7 cellular contexts compared by ENCODE assay signal in the genomic region with DNA sequence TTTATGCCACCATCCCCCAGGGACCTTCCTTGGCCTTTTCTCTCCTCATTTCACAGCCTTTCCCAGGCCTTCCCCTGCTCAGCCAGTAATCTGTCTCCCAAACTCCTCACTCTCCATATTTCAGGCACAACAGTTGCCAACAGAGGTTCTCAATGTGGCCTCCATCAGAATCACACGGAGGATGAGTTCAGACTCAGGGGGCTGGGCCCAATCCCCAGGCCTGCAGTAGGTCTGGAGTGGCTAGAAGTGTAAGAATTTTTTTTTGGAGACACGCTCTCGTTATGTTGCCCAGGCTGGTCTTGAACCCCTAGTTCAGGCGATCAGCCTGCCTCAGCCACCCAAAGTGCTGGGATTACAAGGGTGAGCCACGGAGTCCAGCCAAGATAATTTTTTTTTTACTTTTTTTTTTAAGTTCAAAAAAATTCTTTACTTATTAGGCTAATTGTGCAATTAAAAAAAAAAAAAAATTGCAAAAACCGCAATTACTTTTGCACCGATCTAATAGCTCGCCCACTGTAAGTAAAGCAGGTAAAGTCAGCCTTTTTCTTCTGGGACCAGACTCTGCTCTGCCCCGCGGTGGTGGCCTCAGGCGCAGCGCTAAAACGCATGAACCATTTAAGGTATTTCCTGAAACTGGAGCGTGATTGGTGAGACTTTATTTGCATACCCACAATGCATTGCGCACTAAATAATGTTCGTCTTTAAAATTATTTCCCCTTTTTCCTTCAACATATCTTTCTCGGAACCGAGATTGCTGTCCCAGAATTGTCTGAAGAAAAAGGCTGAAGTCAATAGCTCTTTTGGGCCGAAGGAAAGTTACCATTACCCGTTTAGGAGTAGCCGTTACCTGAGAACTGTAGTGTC. TPM values are rescaled to one million over a fixed set of nuclear protein-coding genes. Genes with fewer than 3 reads are reported as not detected.
DNase-seq lines count a peak whose midpoint lies in the region; ATAC-seq and TF ChIP-seq lines count a peak whose summit lies in the region.

No MANE protein-coding gene starts in this region.

- peak overlapping the region; percentile 100 for H3K27ac Mint-ChIP-seq in brain

- peaks cover 38% of the 10 kb centered on the region for H3K4me1 Mint-ChIP-seq in brain

- H3K36me3 Mint-ChIP-seq in brain = no peaks in the 10 kb centered on the region

- no peaks in the 10 kb centered on the region for H3K27me3 ChIP-seq in sigmoid colon

- no peaks in the 10 kb centered on the region for H3K9me3 ChIP-seq in sigmoid colon

- H3K36me3 ChIP-seq in sigmoid colon = no peaks in the 10 kb centered on the region

- H3K4me3 Mint-ChIP-seq in brain = peak overlapping the region; percentile 88 to 94 (median 90)

- peak; percentile 55 for ATAC-seq in GM18511 (IDR thresholded peaks at IDR 0.05; ENCODE audit: unreplicated experiment)
- ATAC-seq in HG03095 (IDR thresholded peaks at IDR 0.05; ENCODE audit: unreplicated experiment) = peak; percentile 41

- peak in 2 of 4 donors; percentile 32 to 68 for TF ChIP-seq EP300 in sigmoid colon (IDR thresholded peaks at IDR 0.05)

- peaks cover 0 to 4% (median 0%) of the 10 kb centered on the region in 5 experiments for H3K9me3 Mint-ChIP-seq in brain

- TF ChIP-seq POLR2A in sigmoid colon (IDR thresholded peaks at IDR 0.05) = no peak

- H3K4me3 ChIP-seq in sigmoid colon = peak overlapping the region in 3 of 4 donors; percentile 61 to 74 (median 65)

- peaks cover 0 to 7% (median 0%) of the 10 kb centered on the region in 4 donors for H3K4me1 ChIP-seq in sigmoid colon

- peak; percentile 94 for DNase-seq in NCI-H2107 treated with DMSO at 0.1 percent for 48 hours (lab: John Stamatoyannopoulos, UW; ENCODE audit: unreplicated experiment)
- DNase-seq in UCSD-AML1 (lab: John Stamatoyannopoulos, UW; ENCODE audit: unreplicated experiment) = peak; percentile 89
- peak; percentile 89 for DNase-seq in iPS DF 4.7 (ENCODE audit: extremely low read depth, low spot score)
- peak; percentile 97 for DNase-seq in sigmoid colon

- intact Hi-C loops in sigmoid colon (cut with DNase I) = loop anchor here (2.0 to 5.0 kb wide), 4 partner anchors 70 to 255 kb away; a partner anchor contains a TSS

- 12 to 15% methylated on average over 21 of the region's 21 CpGs for WGBS in sigmoid colon, 2 donors

- peak overlapping the region; percentile 97 to 99 (median 98) for H3K27ac ChIP-seq in sigmoid colon

- H3K27me3 Mint-ChIP-seq in brain = peaks cover 12% of the 10 kb centered on the region

- peak; percentile 62 to 75 for TF ChIP-seq CTCF in brain (conservative IDR thresholded peaks at IDR 0.05)
- peak; percentile 69 to 85 (median 72) for TF ChIP-seq CTCF in sigmoid colon (IDR thresholded peaks at IDR 0.05)

RNA-seq across cellular contexts. Expression of a gene that starts 18.7 kb away (rescaled TPM):
- 84.2 TPM for polyA plus RNA-seq in brain (ENCODE audit: insufficient read depth, low read depth, low replicate concordance)
- total RNA-seq in sigmoid colon = 10 to 100 TPM; 46.6 to 86.7 (median 66.6) TPM
- 10 to 100 TPM; 26.4 to 61.2 (median 28.9) TPM for polyA plus RNA-seq in sigmoid colon

RNA-seq across cellular contexts. Expression of a gene that starts 27.0 kb away (rescaled TPM):
- polyA plus RNA-seq in brain (ENCODE audit: insufficient read depth, low read depth, low replicate concordance) (76.5 TPM), sigmoid colon (10 to 100 TPM in 2 of 3 donors, 1 to 10 TPM in 1; 5.4 to 40.9 (median 16.2) TPM)
- 10 to 100 TPM; 41.1 to 76.2 (median 51.0) TPM for total RNA-seq in sigmoid colon

RNA-seq across cellular contexts. Expression of a gene that starts 48.8 kb away (rescaled TPM):
- polyA plus RNA-seq in brain (ENCODE audit: insufficient read depth, low read depth, low replicate concordance) (0.56 TPM), sigmoid colon (1 to 10 TPM in 2 of 3 donors, not detected in 1; 2.0 to 8.4 TPM)
- not detected for total RNA-seq in sigmoid colon

RNA-seq across cellular contexts. Expression of a gene that starts 59.9 kb away (rescaled TPM):
- polyA plus RNA-seq in brain (ENCODE audit: insufficient read depth, low read depth, low replicate concordance) (10.0 TPM), sigmoid colon (1 to 10 TPM in 1 of 3 donors, under 1 TPM in 1, not detected in 1; 0.92 to 8.6 TPM)
- total RNA-seq in sigmoid colon = not detected

Comparison
In these comparisons a context has a peak if more than half of its experiments do, and no peak if none do; other contexts are left out.
1. Peak in every context shown above with its lines: DNase-seq, ATAC-seq, H3K4me3 ChIP-seq and H3K27ac ChIP-seq.